Comparison of ENCODE assay signal across 11 cellular contexts in genomic region chr22:35377735-35378134, GRCh38. TPM values are rescaled to one million over a fixed set of nuclear protein-coding genes. Genes with fewer than 3 reads are reported as not detected.
DNase-seq lines count a peak whose midpoint lies in the region; ATAC-seq, FAIRE-seq and TF ChIP-seq lines count a peak whose summit lies in the region.
"Had no signal": no experiment of that assay in that cellular context is flagged by ENCODE, and none has a peak within 500 bp of the region (broad histone marks: within the 10 kb centered on the region; RNA-seq: fewer than 3 reads in every experiment).

No MANE protein-coding gene starts in this region.

- intact Hi-C loops in breast epithelium (cut with DNase I; ENCODE audit: low total_unique reads) (no loop called here), MCF 10A (cut with micrococcal nuclease) (no loop called here), upper lobe of right lung (cut with DNase I) (no loop called here)

- CTCF ChIA-PET in MCF 10A (lab: Yijun Ruan, JAX), result no interaction called here

- H3K27me3 ChIP-seq in breast epithelium (no peaks in the 10 kb centered on the region), astrocyte (ENCODE audit: insufficient read depth, low read length) (no peaks in the 10 kb centered on the region), upper lobe of right lung (no peaks in the 10 kb centered on the region)

- H3K4me3 Mint-ChIP-seq in MCF 10A (ENCODE audit: unreplicated experiment) (no peak overlapping the region), astrocyte (ENCODE audit: unreplicated experiment) (no peak overlapping the region), mesothelial cell of epicardium (no peak overlapping the region)

- no TSS peak for BruUV-seq in MCF 10A (replicated peaks; lab: Mats Ljungman, UMichigan)

- H3K9me3 ChIP-seq in breast epithelium (no peaks in the 10 kb centered on the region), astrocyte (ENCODE audit: insufficient read depth, low read depth, low read length) (no peaks in the 10 kb centered on the region), upper lobe of right lung (no peaks in the 10 kb centered on the region)

- no peaks in the 10 kb centered on the region for H3K9me3 Mint-ChIP-seq in MCF 10A (ENCODE audit: unreplicated experiment)
- H3K9me3 Mint-ChIP-seq in astrocyte (ENCODE audit: unreplicated experiment), result no peaks in the 10 kb centered on the region
- H3K9me3 Mint-ChIP-seq in mesothelial cell of epicardium, result no peaks in the 10 kb centered on the region

- H3K27ac ChIP-seq in breast epithelium (peak overlapping the region; percentile 75 to 89), astrocyte (ENCODE audit: low read depth, low read length) (no peak overlapping the region), upper lobe of right lung (peak overlapping the region; percentile 77)

- TF ChIP-seq POLR2A in breast epithelium (IDR thresholded peaks at IDR 0.05), result no peak

- H3K36me3 Mint-ChIP-seq in MCF 10A (ENCODE audit: insufficient read depth, unreplicated experiment), result no peaks in the 10 kb centered on the region
- H3K36me3 Mint-ChIP-seq in astrocyte (ENCODE audit: low read depth, unreplicated experiment), result no peaks in the 10 kb centered on the region
- no peaks in the 10 kb centered on the region for H3K36me3 Mint-ChIP-seq in mesothelial cell of epicardium
- H3K36me3 Mint-ChIP-seq: CD4-positive, CD25-positive, alpha-beta regulatory T cell had no signal

- H3K36me3 ChIP-seq in breast epithelium (no peaks in the 10 kb centered on the region), astrocyte (ENCODE audit: insufficient read depth, low read length) (no peaks in the 10 kb centered on the region), upper lobe of right lung (no peaks in the 10 kb centered on the region)

- H2AFZ ChIP-seq in astrocyte (ENCODE audit: low read depth, low read length), result no peak overlapping the region

- H4K20me1 ChIP-seq in astrocyte (ENCODE audit: insufficient read depth, low read length), result no peaks in the 10 kb centered on the region

- no peak for FAIRE-seq in astrocyte (lab: Jason Lieb, UNC)

- H3K4me1 ChIP-seq in breast epithelium (no peaks in the 10 kb centered on the region), astrocyte (ENCODE audit: insufficient read depth, low read length) (peaks cover 28% of the 10 kb centered on the region), upper lobe of right lung (peaks cover 33% of the 10 kb centered on the region)

- no peak overlapping the region for H3K4me3 ChIP-seq in breast epithelium
- H3K4me3 ChIP-seq in astrocyte (ENCODE audit: insufficient read depth, low read depth, low read length), result no peak overlapping the region
- H3K4me3 ChIP-seq in upper lobe of right lung, result no peak overlapping the region

- peaks cover 32% of the 10 kb centered on the region for H3K4me1 Mint-ChIP-seq in MCF 10A (ENCODE audit: insufficient read depth, unreplicated experiment)
- peaks cover 24% of the 10 kb centered on the region for H3K4me1 Mint-ChIP-seq in astrocyte (ENCODE audit: low read depth, unreplicated experiment)
- peaks cover 46% of the 10 kb centered on the region for H3K4me1 Mint-ChIP-seq in mesothelial cell of epicardium

- H3K27me3 Mint-ChIP-seq in MCF 10A (ENCODE audit: insufficient read depth, unreplicated experiment) (no peaks in the 10 kb centered on the region), astrocyte (ENCODE audit: low read depth, unreplicated experiment) (no peaks in the 10 kb centered on the region), mesothelial cell of epicardium (ENCODE audit: low read depth) (no peaks in the 10 kb centered on the region)

- TF ChIP-seq CTCF in breast epithelium (IDR thresholded peaks at IDR 0.05) (no peak), MCF 10A (IDR thresholded peaks at IDR 0.05; ENCODE audit: unreplicated experiment) (no peak), astrocyte (IDR thresholded peaks at IDR 0.05; ENCODE audit: insufficient read depth, low read depth, low read length) (no peak), mesothelial cell of epicardium (IDR thresholded peaks at IDR 0.05; ENCODE audit: unreplicated experiment) (no peak), upper lobe of right lung (IDR thresholded peaks at IDR 0.05) (no peak)

- ATAC-seq in upper lobe of right lung, result no peak
- ATAC-seq in HG02885 (IDR thresholded peaks at IDR 0.05; ENCODE audit: poor library complexity, unreplicated experiment), result no peak

- no peak overlapping the region for H3K4me2 ChIP-seq in astrocyte (ENCODE audit: low read length)

- DNase-seq in breast epithelium (ENCODE audit: low spot score in 2 of 2), result no peak
- DNase-seq in MCF 10A (ENCODE audit: unreplicated experiment), result no peak
- DNase-seq in astrocyte (ENCODE audit: low read depth), result no peak
- no peak for DNase-seq in mesothelial cell of epicardium (ENCODE audit: low spot score in 2 of 2, unreplicated experiment in 2 of 2)
- no peak for DNase-seq in upper lobe of right lung
- no peak for DNase-seq in NCI-H446 treated with DMSO at 0.1 percent for 48 hours (lab: John Stamatoyannopoulos, UW)
- no peak for DNase-seq in stimulated activated CD4-positive, alpha-beta T cell treated with anti-CD3 and anti-CD28 coated beads, Interleukin-4, amount 100 ng/mL, for 24 hours
- DNase-seq: activated CD8-positive, alpha-beta memory T cell treated with anti-CD3 and anti-CD28 coated beads for 24 hours; NCI-H226 had no signal

- H3K79me2 ChIP-seq in astrocyte (ENCODE audit: insufficient read depth, low read length), result no peaks in the 10 kb centered on the region

- H3K27ac Mint-ChIP-seq in MCF 10A (ENCODE audit: low read depth, unreplicated experiment) (no peak overlapping the region), astrocyte (ENCODE audit: unreplicated experiment) (peak overlapping the region; percentile 82), mesothelial cell of epicardium (peak overlapping the region; percentile 92)

- POLR2A ChIA-PET in MCF 10A (lab: Yijun Ruan, JAX), result no interaction called here

- H3K9ac ChIP-seq in astrocyte (ENCODE audit: low read length), result no peak overlapping the region

RNA-seq across cellular contexts. Expression of gene HMOX1, which starts 3.2 kb away (rescaled TPM):
- total RNA-seq in breast epithelium, result 10 to 100 TPM; 11.5 to 38.6 (median 21.3) TPM
- 1.9 and 2.5 TPM in 2 replicates for total RNA-seq in MCF 10A (2022)
- total RNA-seq in astrocyte, result 14.0 and 17.0 TPM in 2 replicates
- 1.6 to 2.8 TPM (median 1.6 TPM) in 3 replicates for total RNA-seq in mesothelial cell of epicardium
- total RNA-seq in upper lobe of right lung, result 54.0 TPM
- total RNA-seq: CD4-positive, CD25-positive, alpha-beta regulatory T cell had no signal

RNA-seq across cellular contexts. Expression of gene MCM5, which starts 22.2 kb away (rescaled TPM):
- total RNA-seq in breast epithelium (10 to 100 TPM; 16.4 to 23.3 (median 16.8) TPM), MCF 10A (2022) (26.2 and 35.0 TPM in 2 replicates), astrocyte (12.6 and 12.8 TPM in 2 replicates), mesothelial cell of epicardium (50.5 to 59.7 TPM (median 52.1 TPM) in 3 replicates), upper lobe of right lung (22.1 TPM)
